In the genomic region with DNA sequence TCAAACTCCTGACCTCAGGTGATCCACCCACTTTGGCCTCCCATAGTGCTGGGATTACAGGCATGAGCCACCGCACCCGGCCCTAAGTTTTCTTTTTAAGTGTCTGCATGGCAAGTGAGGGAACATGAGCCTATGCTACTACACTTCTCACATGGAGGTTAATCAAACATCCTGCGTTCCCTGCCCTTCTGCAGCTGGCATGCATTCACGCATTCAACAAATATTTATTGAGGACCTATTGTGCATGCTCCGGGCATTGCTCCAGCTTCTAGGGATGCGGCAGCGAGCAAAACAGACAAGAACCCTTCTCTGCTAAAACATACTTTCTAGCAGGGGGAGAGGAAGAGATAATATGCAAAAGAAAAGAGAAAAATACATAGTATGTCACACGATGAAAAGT, we compare ENCODE assay signal across 1 cellular context.
TF ChIP-seq lines count a peak whose summit lies in the region.

No MANE protein-coding gene starts in this region.

TF ChIP-seq in A549, 52 proteins besides CTCF, POLR2A, EP300 and RAD21 (continued from another document):
- TF ChIP-seq TP53 (CRISPR knock-in tag; IDR thresholded peaks at IDR 0.05) (no peak), POLR2AphosphoS2 (conservative IDR thresholded peaks at IDR 0.05; ENCODE audit: low read length) (no peak), RFX5 (IDR thresholded peaks at IDR 0.05) (no peak), FOSB (CRISPR knock-in tag; IDR thresholded peaks at IDR 0.05) (no peak), BHLHE40 (IDR thresholded peaks at IDR 0.05; ENCODE audit: low read depth, low read length) (no peak)
- TF ChIP-seq, protein P1, sequence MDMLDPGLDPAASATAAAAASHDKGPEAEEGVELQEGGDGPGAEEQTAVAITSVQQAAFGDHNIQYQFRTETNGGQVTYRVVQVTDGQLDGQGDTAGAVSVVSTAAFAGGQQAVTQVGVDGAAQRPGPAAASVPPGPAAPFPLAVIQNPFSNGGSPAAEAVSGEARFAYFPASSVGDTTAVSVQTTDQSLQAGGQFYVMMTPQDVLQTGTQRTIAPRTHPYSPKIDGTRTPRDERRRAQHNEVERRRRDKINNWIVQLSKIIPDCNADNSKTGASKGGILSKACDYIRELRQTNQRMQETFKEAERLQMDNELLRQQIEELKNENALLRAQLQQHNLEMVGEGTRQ (IDR thresholded peaks at IDR 0.05) = no peak
